In genomic region chr16:2963074-2963610, GRCh38 we compare ENCODE assay signal across 12 cellular contexts. TPM values are rescaled to one million over a fixed set of nuclear protein-coding genes. Genes with fewer than 3 reads are reported as not detected.
DNase-seq lines count a peak whose midpoint lies in the region; ATAC-seq and TF ChIP-seq lines count a peak whose summit lies in the region.
"Had no signal": no experiment of that assay in that cellular context is flagged by ENCODE, and none has a peak within 500 bp of the region (broad histone marks: within the 10 kb centered on the region; RNA-seq: fewer than 3 reads in every experiment).

No MANE protein-coding gene starts in this region.

- H3K27ac ChIP-seq in left ventricle myocardium inferior (replicated peaks) (no peak overlapping the region), RWPE2 (ENCODE audit: poor library complexity, severe bottlenecking) (no peak overlapping the region), iPS-20b (ENCODE audit: low read length) (no peak overlapping the region), thoracic aorta (no peak overlapping the region)
- H3K27ac ChIP-seq: neutrophil, tibial artery had no signal

- DNase-seq in left ventricle myocardium inferior (no peak), cardiac septum (ENCODE audit: low spot score) (no peak), RWPE2 (ENCODE audit: low spot score) (peak; percentile 63), thoracic aorta (ENCODE audit: low spot score) (no peak), EL (no peak), DMS 273 treated with DMSO at 0.1 percent for 48 hours (lab: John Stamatoyannopoulos, UW) (no peak), putamen (ENCODE audit: low spot score) (no peak)
- DNase-seq: HCEC 1CT, NCI-H1092 treated with DMSO at 0.1 percent for 48 hours, tibial artery had no signal

- ATAC-seq in RWPE2 (ENCODE audit: low read depth) (no peak), thoracic aorta (ENCODE audit: insufficient number of reproducible peaks, low FRiP score, low read depth) (no peak)

- no peak overlapping the region; the same call in 1 of the 2 replicates for H3K9ac ChIP-seq in iPS-20b (ENCODE audit: low read depth, low read length)

- H3K36me3 ChIP-seq in left ventricle myocardium inferior (no peaks in the 10 kb centered on the region), RWPE2 (ENCODE audit: low read depth) (no peaks in the 10 kb centered on the region), iPS-20b (ENCODE audit: insufficient read depth, low read depth, low read length) (no peaks in the 10 kb centered on the region), thoracic aorta (no peaks in the 10 kb centered on the region)
- H3K36me3 ChIP-seq: neutrophil, tibial artery had no signal

- H3K9me3 ChIP-seq in left ventricle myocardium inferior (replicated peaks), result no peaks in the 10 kb centered on the region
- no peaks in the 10 kb centered on the region for H3K9me3 ChIP-seq in RWPE2 (ENCODE audit: severe bottlenecking)
- H3K9me3 ChIP-seq in iPS-20b (ENCODE audit: insufficient read depth, low read depth, low read length), result no peaks in the 10 kb centered on the region
- no peaks in the 10 kb centered on the region for H3K9me3 ChIP-seq in thoracic aorta
- H3K9me3 ChIP-seq: neutrophil, tibial artery had no signal

- intact Hi-C loops in left ventricle myocardium inferior (cut with micrococcal nuclease) (no loop called here), cardiac septum (cut with DNase I) (no loop called here)

- H3K4me1 ChIP-seq in left ventricle myocardium inferior (peaks cover 50% of the 10 kb centered on the region), RWPE2 (ENCODE audit: insufficient read depth, poor library complexity, severe bottlenecking) (no peaks in the 10 kb centered on the region), iPS-20b (ENCODE audit: insufficient read depth, low read length) (no peaks in the 10 kb centered on the region), thoracic aorta (ENCODE audit: control insufficient read depth in 1 of 2, low read depth in 2 of 2) (peaks cover 23 to 33% of the 10 kb centered on the region in 2 donors)

- H3K4me3 ChIP-seq in left ventricle myocardium inferior (peak overlapping the region; percentile 56), RWPE2 (ENCODE audit: severe bottlenecking) (peak overlapping the region; percentile 41), iPS-20b (ENCODE audit: low read length) (peak overlapping the region; percentile 73; the same call in 1 of the 2 replicates), thoracic aorta (peak overlapping the region; percentile 58)

- TF ChIP-seq CTCF in left ventricle myocardium inferior (IDR thresholded peaks at IDR 0.05; ENCODE audit: borderline replicate concordance), result no peak
- TF ChIP-seq CTCF in RWPE2 (IDR thresholded peaks at IDR 0.05; ENCODE audit: poor library complexity, severe bottlenecking), result no peak
- no peak for TF ChIP-seq CTCF in thoracic aorta (IDR thresholded peaks at IDR 0.05)

- H3K27me3 ChIP-seq in left ventricle myocardium inferior (ENCODE audit: low read depth), result peaks cover 100% of the 10 kb centered on the region
- H3K27me3 ChIP-seq in RWPE2 (ENCODE audit: insufficient read depth, poor library complexity, severe bottlenecking), result no peaks in the 10 kb centered on the region
- peaks cover 62% of the 10 kb centered on the region for H3K27me3 ChIP-seq in iPS-20b (ENCODE audit: insufficient read depth, low read length)
- peaks cover 36% of the 10 kb centered on the region for H3K27me3 ChIP-seq in thoracic aorta (replicated peaks; ENCODE audit: insufficient read depth)

RNA-seq across cellular contexts. Expression of gene KREMEN2, which starts 0.9 kb away (rescaled TPM):
- not detected for total RNA-seq in left ventricle myocardium inferior
- total RNA-seq in cardiac septum, result not detected
- total RNA-seq in thoracic aorta, result not detected

RNA-seq across cellular contexts. Expression of gene PAQR4, which starts 6.0 kb away (rescaled TPM):
- total RNA-seq in left ventricle myocardium inferior (9.2 TPM), cardiac septum (10.9 TPM), thoracic aorta (1 to 10 TPM; 3.1 to 5.8 TPM)

RNA-seq across cellular contexts. Expression of gene PKMYT1, which starts 17.1 kb away (rescaled TPM):
- 1.3 TPM for total RNA-seq in left ventricle myocardium inferior
- 1.8 TPM for total RNA-seq in cardiac septum
- 1 to 10 TPM in 1 of 2 donors, not detected in 1; 5.9 TPM for total RNA-seq in thoracic aorta

RNA-seq across cellular contexts. Expression of gene CLDN9, which starts 49.6 kb away (rescaled TPM):
- total RNA-seq in left ventricle myocardium inferior, result 1.2 TPM
- 2.3 TPM for total RNA-seq in cardiac septum
- total RNA-seq in thoracic aorta, result 1 to 10 TPM in 1 of 2 donors, not detected in 1; 1.5 TPM

RNA-seq across cellular contexts. Expression of gene FLYWCH1, which starts 51.4 kb away (rescaled TPM):
- total RNA-seq in left ventricle myocardium inferior, result 35.7 TPM
- 43.5 TPM for total RNA-seq in cardiac septum
- total RNA-seq in thoracic aorta, result 10 to 100 TPM; 65.6 to 72.8 TPM
